Comparison of ENCODE assay signal across 8 cellular contexts in the genomic region with DNA sequence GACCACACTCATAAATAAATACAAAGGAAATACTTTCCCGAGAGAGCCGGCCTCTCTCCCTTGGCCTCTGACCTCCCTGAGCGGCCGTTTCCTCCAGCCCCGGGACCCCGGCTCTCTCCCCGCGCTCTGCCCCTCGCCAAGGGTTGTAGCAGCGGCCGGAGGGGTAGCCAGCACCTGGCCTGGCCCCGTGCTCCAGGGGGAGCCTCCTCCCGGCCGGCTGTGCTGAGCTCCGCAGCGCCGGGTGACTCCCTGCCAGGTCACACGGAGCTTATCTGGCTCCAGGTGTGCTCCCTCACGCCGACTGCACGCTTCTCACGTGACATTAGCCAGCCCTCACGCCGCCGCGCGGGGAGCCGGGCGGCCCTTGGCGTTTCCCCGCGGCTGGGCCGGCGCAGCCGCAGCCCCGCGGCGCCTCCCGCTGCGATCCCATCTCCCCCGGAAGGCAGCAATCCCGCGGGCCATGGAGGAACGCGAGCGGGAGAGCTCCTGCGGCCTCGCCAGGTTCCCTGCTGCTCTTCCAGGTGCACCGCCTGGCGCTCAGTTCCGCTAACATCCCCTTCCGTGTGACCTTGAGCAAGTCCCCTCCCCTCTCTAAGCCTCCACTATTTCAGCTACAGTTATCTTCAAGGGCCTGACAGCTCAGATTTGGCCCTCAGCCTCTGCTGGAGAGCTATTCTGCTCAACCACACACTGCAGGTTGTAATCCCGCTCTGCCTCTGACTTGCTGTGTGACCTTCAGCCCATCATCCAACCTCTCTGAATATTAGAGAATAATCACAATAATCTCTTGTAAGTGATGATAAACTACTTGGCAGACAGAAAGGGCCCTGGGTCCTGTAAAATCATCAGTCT. TPM values are rescaled to one million over a fixed set of nuclear protein-coding genes. Genes with fewer than 3 reads are reported as not detected.
DNase-seq lines count a peak whose midpoint lies in the region; ATAC-seq and TF ChIP-seq lines count a peak whose summit lies in the region.

No MANE protein-coding gene starts in this region.

- intact Hi-C loops in CD4-positive, alpha-beta T cell (cut with DNase I, micrococcal nuclease), result no loop called here
- intact Hi-C loops in HCT116 (cut with micrococcal nuclease) (no loop called here), lower leg skin (cut with DNase I; ENCODE audit: low total_unique reads) (no loop called here)

- TF ChIP-seq RAD21 in HCT116 (IDR thresholded peaks at IDR 0.05; ENCODE audit: low read depth), result peak; percentile 12; the same call in 1 of the 2 replicates

- no TSS peak for BruUV-seq in HCT116 (replicated peaks; lab: Mats Ljungman, UMichigan)

- H3K4me1 Mint-ChIP-seq in CD4-positive, alpha-beta T cell (ENCODE audit: low read depth), result peaks cover 34% of the 10 kb centered on the region

- H3K9me3 Mint-ChIP-seq in CD4-positive, alpha-beta T cell, result no peaks in the 10 kb centered on the region

- H3K4me2 ChIP-seq in HCT116 (ENCODE audit: low read length), result peak overlapping the region; percentile 94

- peak overlapping the region; percentile 86 for H3K4me3 Mint-ChIP-seq in CD4-positive, alpha-beta T cell

- peak overlapping the region; percentile 83 for H3K9ac ChIP-seq in HCT116 (ENCODE audit: low read length)

- ATAC-seq in CD4-positive, alpha-beta T cell (ENCODE audit: poor library complexity), result peak; percentile 62
- ATAC-seq in HCT116, result peak; percentile 60

- H3K27me3 Mint-ChIP-seq in CD4-positive, alpha-beta T cell, result no peaks in the 10 kb centered on the region

- peak; percentile 28 to 64 (median 44) for DNase-seq in CD4-positive, alpha-beta T cell
- DNase-seq in HCT116 (ENCODE audit: low read depth, low spot score) (no peak), NCI-H2196 (lab: John Stamatoyannopoulos, UW; ENCODE audit: unreplicated experiment) (peak; percentile 64), coronary artery (ENCODE audit: low spot score) (no peak), lower leg skin (ENCODE audit: low spot score in 2 of 2) (peak in 1 of 2 donors; percentile 87), mucosa of gallbladder (ENCODE audit: low spot score) (no peak)
- DNase-seq in activated CD4-positive, alpha-beta T cell treated with anti-CD3 and anti-CD28 coated beads for 24 hours (ENCODE audit: low read depth in 2 of 2), result peak; percentile 37 to 41
- DNase-seq in stimulated activated CD4-positive, alpha-beta T cell treated with anti-CD3 and anti-CD28 coated beads, TNF-alpha, amount 100 ng/mL, for 48 hours (ENCODE audit: low read depth in 3 of 3), result peak in 2 of 3 donors; percentile 29 to 46

- no peaks in the 10 kb centered on the region for H3K36me3 Mint-ChIP-seq in CD4-positive, alpha-beta T cell (ENCODE audit: low read depth)

- H3K9me3 ChIP-seq in CD4-positive, alpha-beta T cell (ENCODE audit: control insufficient read depth, low read length), result no peaks in the 10 kb centered on the region
- no peaks in the 10 kb centered on the region for H3K9me3 ChIP-seq in HCT116 (ENCODE audit: control insufficient read depth in 1 of 2, insufficient read depth in 1 of 2, low read depth in 1 of 2, low read length in 2 of 2)

- H3K9me2 ChIP-seq in HCT116 (ENCODE audit: insufficient read depth), result no peaks in the 10 kb centered on the region

- no peak for TF ChIP-seq CTCF in CD4-positive, alpha-beta T cell (IDR thresholded peaks at IDR 0.05)
- TF ChIP-seq CTCF in HCT116 (IDR thresholded peaks at IDR 0.05 in 2 of 3, conservative IDR thresholded peaks at IDR 0.05 in 1 of 3; ENCODE audit: borderline replicate concordance in 1 of 3, insufficient read depth in 1 of 3, low read depth in 2 of 3, low read length in 2 of 3) (no peak), coronary artery (IDR thresholded peaks at IDR 0.05) (no peak), lower leg skin (IDR thresholded peaks at IDR 0.05) (no peak)

- TF ChIP-seq POLR2A in HCT116 (IDR thresholded peaks at IDR 0.05; ENCODE audit: borderline replicate concordance, extremely low read depth, insufficient read depth, insufficient read length) (no peak), lower leg skin (IDR thresholded peaks at IDR 0.05) (no peak)

- H3K27ac Mint-ChIP-seq in CD4-positive, alpha-beta T cell, result peak overlapping the region; percentile 85

- H3K36me3 ChIP-seq in HCT116 (ENCODE audit: control insufficient read depth in 1 of 2, insufficient read depth in 2 of 2, low read length in 2 of 2), result no peaks in the 10 kb centered on the region

- peaks cover 48% of the 10 kb centered on the region for H3K79me2 ChIP-seq in HCT116 (ENCODE audit: insufficient read depth, low read length)

- POLR2A ChIA-PET in CD4-positive, alpha-beta T cell (lab: Charles Lee), result interaction anchor here (0.9 to 3.4 kb wide), 8 partner anchors 13 to 225 kb away, joined by 3 to 24 read pairs (median 6); partner anchors contain the start of gene NUFIP2
- POLR2A ChIA-PET in HCT116 (lab: Charles Lee), result interaction anchor here (0.5 to 5.0 kb wide), 12 partner anchors 9 to 501 kb away, joined by 3 to 31 read pairs (median 4); no protein-coding TSS in a partner anchor

- H4K20me1 ChIP-seq in HCT116 (ENCODE audit: insufficient read depth), result no peaks in the 10 kb centered on the region

- 1 to 9% methylated on average over 14 to 41 of the region's 53 CpGs for WGBS in lower leg skin, 2 donors

- H3K4me1 ChIP-seq in HCT116 (ENCODE audit: control insufficient read depth in 1 of 2, insufficient read depth in 2 of 2, low read length in 2 of 2), result peaks cover 32 to 54% of the 10 kb centered on the region in 2 experiments

- H3K27ac ChIP-seq in CD4-positive, alpha-beta T cell (ENCODE audit: low read depth, low read length), result peak overlapping the region; percentile 53
- H3K27ac ChIP-seq in HCT116 (ENCODE audit: low read depth, low read length) (peak overlapping the region; percentile 85), coronary artery (peak overlapping the region; percentile 74 to 89)

- no peak overlapping the region for H2AFZ ChIP-seq in HCT116 (ENCODE audit: low read depth, low read length, poor library complexity, severe bottlenecking)

- peak overlapping the region; percentile 59 to 64 for H3K4me3 ChIP-seq in HCT116 (replicated peaks in 1 of 2; ENCODE audit: low read depth in 1 of 2, low read length in 2 of 2)
- H3K4me3 ChIP-seq in coronary artery, result peak overlapping the region; percentile 84
- peak overlapping the region; percentile 23 for H3K4me3 ChIP-seq in lower leg skin (ENCODE audit: low read depth, poor library complexity, severe bottlenecking)

- H3K27me3 ChIP-seq in CD4-positive, alpha-beta T cell (ENCODE audit: control insufficient read depth, insufficient read depth, low read length), result no peaks in the 10 kb centered on the region
- no peaks in the 10 kb centered on the region for H3K27me3 ChIP-seq in HCT116 (ENCODE audit: insufficient read depth, low read length)

- CTCF ChIA-PET in CD4-positive, alpha-beta T cell (lab: Charles Lee), result interaction anchor here (0.6 to 9.7 kb wide), 6 partner anchors 29 to 121 kb away, joined by 3 to 216 read pairs (median 6); no protein-coding TSS in a partner anchor
- CTCF ChIA-PET in HCT116 (lab: Charles Lee), result interaction anchor here (1.1 to 4.7 kb wide), 5 partner anchors 9 to 53 kb away, joined by 3 to 54 read pairs (median 5); no protein-coding TSS in a partner anchor

- RAD21 ChIA-PET in HCT116 (lab: Charles Lee; ENCODE audit: low non-redundant PET in 1 of 2, low total read pairs in 2 of 2, uncharacterized antibody in 2 of 2, unreplicated experiment in 2 of 2), result interaction anchor here (0.7 to 1.4 kb wide), 5 partner anchors 27 to 52 kb away, joined by 3 to 5 read pairs (median 3); no protein-coding TSS in a partner anchor

TF ChIP-seq in HCT116, 20 proteins besides CTCF, POLR2A, EP300 and RAD21:
- TF ChIP-seq TCF7L2 (IDR thresholded peaks at IDR 0.05; ENCODE audit: borderline replicate concordance, extremely low read depth, insufficient read depth, insufficient read length), result peak; percentile 46
- peak; percentile 22 for TF ChIP-seq YY1 (IDR thresholded peaks at IDR 0.05; ENCODE audit: extremely low read depth, insufficient replicate concordance, low read depth, low read length)
- TF ChIP-seq SIN3A (IDR thresholded peaks at IDR 0.05; ENCODE audit: low read depth), result peak; percentile 61
- TF ChIP-seq POLR2AphosphoS5 (IDR thresholded peaks at IDR 0.05; ENCODE audit: low read depth, low read length), result peak; percentile 82
- TF ChIP-seq CEBPB (IDR thresholded peaks at IDR 0.05; ENCODE audit: low read depth), result no peak
- peak; percentile 84 for TF ChIP-seq MAX (IDR thresholded peaks at IDR 0.05)
- no peak for TF ChIP-seq FOSL1 (IDR thresholded peaks at IDR 0.05; ENCODE audit: low read depth)
- peak; percentile 67; the same call in 1 of the 2 replicates for TF ChIP-seq ZFX (IDR thresholded peaks at IDR 0.05)

RNA-seq across cellular contexts. Expression of gene MYO18A, which starts 3.5 kb away (rescaled TPM):
- 10 to 100 TPM; 87.0 to 90.1 TPM for total RNA-seq in CD4-positive, alpha-beta T cell
- total RNA-seq in HCT116 (2021; ENCODE audit: unreplicated experiment), result 37.2 TPM
- polyA plus RNA-seq in HCT116 (2012), result 33.8 and 36.0 TPM in 2 replicates
- total RNA-seq in lower leg skin, result 100 to 1,000 TPM in 1 of 4 donors, 10 to 100 TPM in 3; 87.3 to 123 (median 94.0) TPM
- total RNA-seq in mucosa of gallbladder, result 198 TPM

Comparison
In these comparisons a context has a peak if more than half of its experiments do, and no peak if none do; other contexts are left out.
1. DNase-seq: peak in CD4-positive, alpha-beta T cell (10 of 10), NCI-H2196 (single experiment), activated CD4-positive, alpha-beta T cell treated with anti-CD3 and anti-CD28 coated beads for 24 hours (2 of 2) and stimulated activated CD4-positive, alpha-beta T cell treated with anti-CD3 and anti-CD28 coated beads, TNF-alpha, amount 100 ng/mL, for 48 hours (2 of 3); none in HCT116 (single experiment), coronary artery (single experiment) and mucosa of gallbladder (single experiment).
2. H3K4me3 ChIP-seq: peak in every context shown above with its lines; median percentile 84 in coronary artery; 62 in HCT116; 23 in lower leg skin.
3. Peak in every context shown above with its lines, with median percentiles within 50 percentile points of each other: H3K27ac ChIP-seq.